Comparison of ENCODE assay signal across 8 cellular contexts in the genomic region with DNA sequence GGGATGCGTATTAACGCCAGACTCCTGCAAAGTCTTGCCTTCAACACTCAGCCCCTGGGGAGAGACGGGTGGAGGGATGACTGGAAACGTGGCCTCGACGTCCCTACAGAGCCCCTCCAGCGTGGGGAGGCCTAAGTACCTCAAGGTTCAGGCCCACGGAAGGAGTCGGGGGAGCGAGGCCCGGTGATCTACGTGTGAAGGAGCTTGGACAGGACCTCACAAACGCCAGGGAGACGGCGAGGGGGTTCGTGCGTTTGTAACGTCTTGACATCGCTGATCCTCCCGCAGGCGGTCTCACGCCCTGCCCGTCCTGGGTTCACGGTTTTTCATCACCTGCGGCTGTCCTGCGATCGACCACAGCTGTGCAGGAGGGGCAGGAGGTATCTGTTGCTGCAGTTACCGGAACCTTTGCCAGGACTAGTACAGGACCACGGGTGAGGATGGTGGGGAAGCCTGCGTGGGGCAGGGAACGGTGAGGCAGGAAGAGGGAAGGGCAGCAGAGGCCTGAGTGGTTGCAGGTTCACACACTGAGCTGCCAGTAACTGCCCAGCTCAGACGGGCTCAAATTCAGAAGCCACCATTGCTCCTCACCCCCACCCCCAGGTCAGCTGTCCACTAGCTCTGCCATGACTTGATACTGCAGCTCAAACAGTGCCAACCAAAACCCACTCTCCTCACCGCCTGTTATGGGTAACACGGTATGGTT. TPM values are rescaled to one million over a fixed set of nuclear protein-coding genes. Genes with fewer than 3 reads are reported as not detected.
DNase-seq lines count a peak whose midpoint lies in the region; ATAC-seq and TF ChIP-seq lines count a peak whose summit lies in the region.

No MANE protein-coding gene starts in this region.

- CTCF ChIA-PET in MCF 10A (lab: Yijun Ruan, JAX) = interaction anchor here (0.5 to 1.9 kb wide), 12 partner anchors 41 to 494 kb away, joined by 3 to 6 read pairs (median 4); no protein-coding TSS in a partner anchor

- no peaks in the 10 kb centered on the region for H3K27me3 Mint-ChIP-seq in MCF 10A (ENCODE audit: insufficient read depth, unreplicated experiment)

- intact Hi-C loops in MCF 10A (cut with micrococcal nuclease) (loop anchor here (2.0 to 10.0 kb wide), 2 partner anchors 25 to 105 kb away; partner anchors contain the start of gene AURKAIP1), lower leg skin (cut with DNase I; ENCODE audit: low total_unique reads) (no loop called here)

- peaks cover 60% of the 10 kb centered on the region for H3K79me2 ChIP-seq in Karpas-422 (ENCODE audit: low read length)

- POLR2A ChIA-PET in MCF 10A (lab: Yijun Ruan, JAX) = interaction anchor here (0.7 to 4.1 kb wide), 13 partner anchors 8 to 518 kb away, joined by 3 to 62 read pairs (median 4); partner anchors contain the start of genes AURKAIP1, MIB2 and MRPL20

- DNase-seq in NCI-H82 (lab: John Stamatoyannopoulos, UW) (peak; percentile 75), NCI-H82 treated with DMSO at 0.1 percent for 48 hours (lab: John Stamatoyannopoulos, UW; ENCODE audit: unreplicated experiment) (no peak), Karpas-422 (peak; percentile 76), MCF 10A (ENCODE audit: unreplicated experiment) (peak; percentile 13), lower leg skin (ENCODE audit: low spot score in 2 of 2) (no peak), upper lobe of left lung (no peak), SHP77 treated with DMSO at 0.1 percent for 48 hours (lab: John Stamatoyannopoulos, UW) (no peak)

- H3K9me3 Mint-ChIP-seq in MCF 10A (ENCODE audit: unreplicated experiment) = no peaks in the 10 kb centered on the region

- peak overlapping the region; percentile 76 for H3K4me2 ChIP-seq in Karpas-422 (ENCODE audit: low read depth, low read length, poor library complexity, severe bottlenecking)

- peak overlapping the region; percentile 96 for H3K4me3 ChIP-seq in Karpas-422 (ENCODE audit: low read length)
- H3K4me3 ChIP-seq in lower leg skin (ENCODE audit: low read depth, poor library complexity, severe bottlenecking) = peak overlapping the region; percentile 94
- peak overlapping the region; percentile 83 to 100 (median 99) for H3K4me3 ChIP-seq in upper lobe of left lung

- TF ChIP-seq EP300 in upper lobe of left lung (IDR thresholded peaks at IDR 0.05) = no peak

- H3K36me3 ChIP-seq in Karpas-422 (ENCODE audit: insufficient read depth, low read length) = peaks cover 41% of the 10 kb centered on the region
- H3K36me3 ChIP-seq in upper lobe of left lung = peaks cover 25 to 70% (median 56%) of the 10 kb centered on the region in 4 donors

- H3K4me1 ChIP-seq in Karpas-422 (ENCODE audit: low read length) = peaks cover 32% of the 10 kb centered on the region
- peaks cover 24 to 47% (median 27%) of the 10 kb centered on the region in 4 donors for H3K4me1 ChIP-seq in upper lobe of left lung

- peaks cover 92% of the 10 kb centered on the region for H3K36me3 Mint-ChIP-seq in MCF 10A (ENCODE audit: insufficient read depth, unreplicated experiment)

- no peaks in the 10 kb centered on the region for H3K27me3 ChIP-seq in Karpas-422 (ENCODE audit: low read length)
- no peaks in the 10 kb centered on the region for H3K27me3 ChIP-seq in upper lobe of left lung

- H3K9me3 ChIP-seq in Karpas-422 (ENCODE audit: low read length) (no peaks in the 10 kb centered on the region), upper lobe of left lung (no peaks in the 10 kb centered on the region)

- no peak overlapping the region for H2AFZ ChIP-seq in Karpas-422 (ENCODE audit: low read length)

- H3K4me3 Mint-ChIP-seq in MCF 10A (ENCODE audit: unreplicated experiment) = peak overlapping the region; percentile 88

- peak overlapping the region; percentile 84 for H3K27ac Mint-ChIP-seq in MCF 10A (ENCODE audit: low read depth, unreplicated experiment)

- H3K27ac ChIP-seq in Karpas-422 (ENCODE audit: low read length) (peak overlapping the region; percentile 71), upper lobe of left lung (peak overlapping the region; percentile 90 to 94 (median 93))

- ATAC-seq in upper lobe of left lung (ENCODE audit: low FRiP score in 2 of 2) = peak in 1 of 2 donors; percentile 8
- ATAC-seq in GM19463 (IDR thresholded peaks at IDR 0.05; ENCODE audit: unreplicated experiment) = no peak

- no peak for TF ChIP-seq CTCF in MCF 10A (IDR thresholded peaks at IDR 0.05; ENCODE audit: unreplicated experiment)
- no peak for TF ChIP-seq CTCF in lower leg skin (IDR thresholded peaks at IDR 0.05)
- TF ChIP-seq CTCF in upper lobe of left lung (IDR thresholded peaks at IDR 0.05) = no peak

- TSS peak; percentile 45 for BruUV-seq in MCF 10A (replicated peaks; lab: Mats Ljungman, UMichigan)

- no peak for TF ChIP-seq POLR2A in lower leg skin (IDR thresholded peaks at IDR 0.05)
- no peak for TF ChIP-seq POLR2A in upper lobe of left lung (IDR thresholded peaks at IDR 0.05)

- peaks cover 16% of the 10 kb centered on the region; the same call in 1 of the 2 replicates for H4K20me1 ChIP-seq in Karpas-422 (ENCODE audit: insufficient read depth, low read depth, low read length)

- peaks cover 18% of the 10 kb centered on the region for H3K4me1 Mint-ChIP-seq in MCF 10A (ENCODE audit: insufficient read depth, unreplicated experiment)

- peak overlapping the region; percentile 96 for H3K9ac ChIP-seq in Karpas-422 (ENCODE audit: low read length)

- 4 to 8% methylated on average over 32 to 34 of the region's 34 CpGs for WGBS in lower leg skin, 2 donors
- 2 to 6% methylated on average over 23 to 30 of the region's 34 CpGs for WGBS in upper lobe of left lung, 2 donors

- H3K9me2 ChIP-seq in Karpas-422 (replicated peaks; ENCODE audit: insufficient read depth, low read length) = no peaks in the 10 kb centered on the region

RNA-seq across cellular contexts. Expression of gene CCNL2, which starts 0.9 kb away (rescaled TPM):
- 97.9 and 152 TPM in 2 replicates for total RNA-seq in Karpas-422 (2014; rRNA removed; shearing (Covaris generic); ENCODE audit: low replicate concordance)
- total RNA-seq in MCF 10A (2022) = 230 and 248 TPM in 2 replicates
- 100 to 1,000 TPM; 122 to 249 (median 142) TPM for total RNA-seq in lower leg skin
- total RNA-seq in upper lobe of left lung = 100 to 1,000 TPM; 131 to 897 (median 216) TPM

RNA-seq across cellular contexts. Expression of gene MRPL20, which starts 7.1 kb away (rescaled TPM):
- 136 and 151 TPM in 2 replicates for total RNA-seq in Karpas-422 (2014; rRNA removed; shearing (Covaris generic); ENCODE audit: low replicate concordance)
- total RNA-seq in MCF 10A (2022) (131 and 137 TPM in 2 replicates), lower leg skin (100 to 1,000 TPM in 3 of 4 donors, 10 to 100 TPM in 1; 83.4 to 122 (median 106) TPM), upper lobe of left lung (100 to 1,000 TPM in 3 of 6 donors, 10 to 100 TPM in 3; 90.7 to 145 (median 101) TPM)

RNA-seq across cellular contexts. Expression of gene ANKRD65, which starts 21.1 kb away (rescaled TPM):
- not detected in 2 replicates for total RNA-seq in Karpas-422 (2014; rRNA removed; shearing (Covaris generic); ENCODE audit: low replicate concordance)
- 0.86 and 1.4 TPM in 2 replicates for total RNA-seq in MCF 10A (2022)
- 10 to 100 TPM in 1 of 4 donors, 1 to 10 TPM in 3; 3.1 to 10.9 (median 6.2) TPM for total RNA-seq in lower leg skin
- total RNA-seq in upper lobe of left lung = 10 to 100 TPM; 21.3 to 54.5 (median 34.7) TPM

RNA-seq across cellular contexts. Expression of gene AURKAIP1, which starts 25.0 kb away (rescaled TPM):
- total RNA-seq in Karpas-422 (2014; rRNA removed; shearing (Covaris generic); ENCODE audit: low replicate concordance) = 49.1 and 150 TPM in 2 replicates
- total RNA-seq in MCF 10A (2022) (120 and 148 TPM in 2 replicates), lower leg skin (100 to 1,000 TPM in 3 of 4 donors, 10 to 100 TPM in 1; 97.3 to 140 (median 114) TPM), upper lobe of left lung (100 to 1,000 TPM in 5 of 6 donors, 10 to 100 TPM in 1; 76.0 to 149 (median 119) TPM)

RNA-seq across cellular contexts. Expression of gene VWA1, which starts 35.5 kb away (rescaled TPM):
- total RNA-seq in Karpas-422 (2014; rRNA removed; shearing (Covaris generic); ENCODE audit: low replicate concordance) = not detected in 2 replicates
- total RNA-seq in MCF 10A (2022) = 0.37 and 0.54 TPM in 2 replicates
- 10 to 100 TPM; 26.5 to 36.4 (median 30.1) TPM for total RNA-seq in lower leg skin
- total RNA-seq in upper lobe of left lung = 100 to 1,000 TPM in 2 of 6 donors, 10 to 100 TPM in 4; 41.8 to 108 (median 62.5) TPM

Comparison
In these comparisons a context has a peak if more than half of its experiments do, and no peak if none do; other contexts are left out.
1. DNase-seq: peak in NCI-H82 (single experiment), Karpas-422 (single experiment) and MCF 10A (single experiment); none in NCI-H82 treated with DMSO at 0.1 percent for 48 hours (single experiment), lower leg skin (0 of 2), upper lobe of left lung (0 of 2) and SHP77 treated with DMSO at 0.1 percent for 48 hours (single experiment).
2. Peak in every context shown above with its lines, with median percentiles within 50 percentile points of each other: H3K4me3 ChIP-seq.